1 cellular context compared by ENCODE assay signal in the genomic region with DNA sequence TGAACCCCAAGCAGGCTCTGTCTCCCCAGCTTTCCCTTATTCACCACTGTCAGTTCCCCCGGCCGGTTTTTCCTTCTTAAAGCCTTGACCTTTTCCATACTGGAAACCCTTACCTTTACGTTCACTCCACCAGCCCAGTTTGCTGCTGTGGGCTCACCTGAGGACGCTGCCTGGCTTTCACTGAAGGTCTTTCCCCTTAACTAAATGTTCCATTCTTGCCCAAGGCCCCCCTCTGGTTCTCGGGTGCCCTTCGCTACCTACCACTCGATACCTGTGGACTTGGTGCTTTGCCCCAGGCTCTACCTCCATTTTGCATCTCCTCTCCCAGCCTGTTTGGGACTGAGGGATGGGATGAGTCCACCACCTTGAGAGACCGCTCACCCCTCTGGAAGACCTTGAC.
TF ChIP-seq lines count a peak whose summit lies in the region.

No MANE protein-coding gene starts in this region.

TF ChIP-seq in GM12878, 131 proteins besides CTCF, POLR2A, EP300 and RAD21:
- TF ChIP-seq BACH1 (IDR thresholded peaks at IDR 0.05; ENCODE audit: borderline replicate concordance) = no peak
- TF ChIP-seq, protein P1, sequence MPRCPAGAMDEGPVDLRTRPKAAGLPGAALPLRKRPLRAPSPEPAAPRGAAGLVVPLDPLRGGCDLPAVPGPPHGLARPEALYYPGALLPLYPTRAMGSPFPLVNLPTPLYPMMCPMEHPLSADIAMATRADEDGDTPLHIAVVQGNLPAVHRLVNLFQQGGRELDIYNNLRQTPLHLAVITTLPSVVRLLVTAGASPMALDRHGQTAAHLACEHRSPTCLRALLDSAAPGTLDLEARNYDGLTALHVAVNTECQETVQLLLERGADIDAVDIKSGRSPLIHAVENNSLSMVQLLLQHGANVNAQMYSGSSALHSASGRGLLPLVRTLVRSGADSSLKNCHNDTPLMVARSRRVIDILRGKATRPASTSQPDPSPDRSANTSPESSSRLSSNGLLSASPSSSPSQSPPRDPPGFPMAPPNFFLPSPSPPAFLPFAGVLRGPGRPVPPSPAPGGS (IDR thresholded peaks at IDR 0.05; ENCODE audit: borderline replicate concordance, insufficient read depth, low read depth, low read length, poor library complexity, severe bottlenecking) = no peak
- no peak for TF ChIP-seq RELA (IDR thresholded peaks at IDR 0.05; ENCODE audit: borderline replicate concordance, partially characterized antibody)
- TF ChIP-seq NBN (IDR thresholded peaks at IDR 0.05) = no peak
- TF ChIP-seq IKZF1 (conservative IDR thresholded peaks at IDR 0.05) = no peak
- TF ChIP-seq ASH2L (IDR thresholded peaks at IDR 0.05; ENCODE audit: borderline replicate concordance, low read depth) = no peak
- no peak for TF ChIP-seq RBBP5 (conservative IDR thresholded peaks at IDR 0.05)
- no peak for TF ChIP-seq SMAD1 (IDR thresholded peaks at IDR 0.05; ENCODE audit: low read depth, partially characterized antibody)
- no peak for TF ChIP-seq ZNF622 (IDR thresholded peaks at IDR 0.05)
